In the genomic region with DNA sequence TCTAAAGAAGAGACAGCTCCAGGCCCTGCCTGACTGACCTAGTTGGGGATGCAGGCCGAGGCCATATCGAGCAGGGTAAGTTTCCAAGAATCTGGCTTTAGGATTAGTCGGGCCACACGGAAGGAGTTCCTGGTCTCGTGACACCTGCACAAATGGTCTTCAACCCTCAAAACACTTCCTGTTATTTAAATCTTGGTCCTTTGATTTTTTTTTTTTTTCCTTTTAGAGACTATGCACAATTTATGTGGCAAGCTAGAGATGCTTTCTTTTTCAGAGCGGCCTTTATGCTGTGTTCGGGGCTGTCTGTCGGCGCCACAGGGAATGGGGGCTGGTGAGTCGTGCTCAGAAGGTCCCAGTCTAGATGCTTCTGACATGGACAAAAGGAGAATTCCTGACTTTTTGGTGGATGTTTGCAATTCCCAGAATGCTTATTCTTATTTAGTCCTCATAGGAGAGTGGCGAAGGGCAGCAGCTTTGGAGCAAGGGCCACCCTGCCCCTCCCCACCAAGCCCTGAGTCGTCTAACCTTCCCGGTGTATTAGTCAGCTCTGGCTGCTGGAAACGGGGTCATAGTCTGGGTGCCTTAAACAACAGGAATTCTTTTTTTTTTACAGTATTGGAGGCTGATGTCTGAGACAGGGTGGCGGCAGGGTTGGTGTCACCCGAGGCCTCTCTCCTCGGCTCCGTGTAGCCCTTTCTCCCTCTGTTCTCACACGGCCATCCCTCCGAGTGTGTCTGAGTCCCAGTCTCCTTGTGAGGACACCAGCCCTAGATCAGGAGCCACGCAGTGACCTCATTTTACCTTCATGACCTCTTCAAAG, we compare ENCODE assay signal across 8 cellular contexts. TPM values are rescaled to one million over a fixed set of nuclear protein-coding genes. Genes with fewer than 3 reads are reported as not detected.
DNase-seq lines count a peak whose midpoint lies in the region; ATAC-seq and TF ChIP-seq lines count a peak whose summit lies in the region.

No MANE protein-coding gene starts in this region.

- peaks cover 2% of the 10 kb centered on the region for H3K36me3 Mint-ChIP-seq in chondrocyte (ENCODE audit: low read depth)

- no peak overlapping the region for H3K4me2 ChIP-seq in DND-41 (ENCODE audit: insufficient read depth, low read length)

- H3K27ac ChIP-seq in DND-41 (ENCODE audit: low read length) (no peak overlapping the region), RWPE2 (ENCODE audit: poor library complexity, severe bottlenecking) (peak overlapping the region; percentile 31), A673 (ENCODE audit: low read depth, low read length, poor library complexity, severe bottlenecking) (no peak overlapping the region)

- POLR2A ChIA-PET in A673 (lab: Charles Lee; ENCODE audit: low non-redundant PET): no interaction called here

- no peak overlapping the region for H3K9ac ChIP-seq in DND-41 (ENCODE audit: low read depth, low read length)

- H3K27ac Mint-ChIP-seq in chondrocyte (ENCODE audit: unreplicated experiment): peak overlapping the region; percentile 86

- H3K4me3 ChIP-seq in DND-41 (ENCODE audit: low read depth in 1 of 2, low read length in 2 of 2) (no peak overlapping the region), RWPE2 (ENCODE audit: severe bottlenecking) (no peak overlapping the region), A673 (ENCODE audit: low read depth, low read length, poor library complexity, severe bottlenecking) (no peak overlapping the region)

- H3K27me3 ChIP-seq in DND-41 (ENCODE audit: insufficient read depth, low read length, poor library complexity) (no peaks in the 10 kb centered on the region), RWPE2 (ENCODE audit: insufficient read depth, poor library complexity, severe bottlenecking) (no peaks in the 10 kb centered on the region), A673 (replicated peaks; ENCODE audit: insufficient read depth, low read depth, low read length, poor library complexity) (no peaks in the 10 kb centered on the region)

- no peaks in the 10 kb centered on the region for H3K9me3 ChIP-seq in DND-41 (ENCODE audit: insufficient read depth, low read length, severe bottlenecking)
- no peaks in the 10 kb centered on the region for H3K9me3 ChIP-seq in RWPE2 (ENCODE audit: severe bottlenecking)
- H3K9me3 ChIP-seq in A673 (ENCODE audit: low read depth, low read length, poor library complexity, severe bottlenecking): no peaks in the 10 kb centered on the region

- no peaks in the 10 kb centered on the region for H3K36me3 ChIP-seq in DND-41 (ENCODE audit: insufficient read depth, low read length)
- peaks cover 3% of the 10 kb centered on the region; the same call in 1 of the 2 replicates for H3K36me3 ChIP-seq in RWPE2 (ENCODE audit: low read depth)
- no peaks in the 10 kb centered on the region for H3K36me3 ChIP-seq in A673 (ENCODE audit: insufficient read depth, low read length, poor library complexity, severe bottlenecking)

- CTCF ChIA-PET in A673 (lab: Charles Lee): no interaction called here

- no peaks in the 10 kb centered on the region for H3K79me2 ChIP-seq in DND-41 (ENCODE audit: insufficient read depth, low read length)

- no peaks in the 10 kb centered on the region for H3K27me3 Mint-ChIP-seq in chondrocyte (ENCODE audit: low read depth)

- peak; percentile 49 for ATAC-seq in DND-41 (ENCODE audit: insufficient read depth, low read depth)
- peak; percentile 69 for ATAC-seq in RWPE2 (ENCODE audit: low read depth)

- H2AFZ ChIP-seq in DND-41 (ENCODE audit: low read depth, low read length): no peak overlapping the region

- BruUV-seq in A673 (replicated peaks; lab: Mats Ljungman, UMichigan): no TSS peak

- H3K4me1 ChIP-seq in DND-41 (ENCODE audit: insufficient read depth, low read length) (peaks cover 25% of the 10 kb centered on the region), RWPE2 (ENCODE audit: insufficient read depth, poor library complexity, severe bottlenecking) (peaks cover 9% of the 10 kb centered on the region), A673 (ENCODE audit: insufficient read depth, low read length, poor library complexity, severe bottlenecking) (peaks cover 25% of the 10 kb centered on the region)

- H3K4me1 Mint-ChIP-seq in chondrocyte (ENCODE audit: low read depth): peaks cover 64% of the 10 kb centered on the region

- peak; percentile 25 for DNase-seq in DND-41
- DNase-seq in RWPE2 (ENCODE audit: low spot score): no peak
- peak; percentile 51 for DNase-seq in chondrocyte (ENCODE audit: low spot score)
- DNase-seq in non-pigmented ciliary epithelial cell (ENCODE audit: low read depth): peak; percentile 22
- no peak for DNase-seq in A673 (ENCODE audit: low spot score)
- no peak for DNase-seq in cerebellum (ENCODE audit: low spot score)
- no peak for DNase-seq in occipital lobe (lab: John Stamatoyannopoulos, UW)
- DNase-seq in SKM-1 (lab: John Stamatoyannopoulos, UW; ENCODE audit: unreplicated experiment): no peak

- TF ChIP-seq CTCF in DND-41 (IDR thresholded peaks at IDR 0.05; ENCODE audit: borderline replicate concordance, extremely low read depth, low read length, poor library complexity, severe bottlenecking) (no peak), RWPE2 (IDR thresholded peaks at IDR 0.05; ENCODE audit: poor library complexity, severe bottlenecking) (no peak), chondrocyte (IDR thresholded peaks at IDR 0.05) (no peak), A673 (conservative IDR thresholded peaks at IDR 0.05; ENCODE audit: low read depth, low read length) (no peak)

- H3K9me3 Mint-ChIP-seq in chondrocyte (ENCODE audit: low read depth): peaks cover 1% of the 10 kb centered on the region

- intact Hi-C loops in A673 (cut with micrococcal nuclease; ENCODE audit: unreplicated experiment): no loop called here

- peaks cover 43% of the 10 kb centered on the region for H4K20me1 ChIP-seq in DND-41 (ENCODE audit: insufficient read depth, low read length)

- H3K4me3 Mint-ChIP-seq in chondrocyte (ENCODE audit: unreplicated experiment): peak overlapping the region; percentile 35

RNA-seq across cellular contexts. Expression of a gene that starts 27.4 kb away (rescaled TPM):
- total RNA-seq in chondrocyte: 18.7 to 44.0 TPM (median 19.3 TPM) in 3 replicates
- total RNA-seq in A673 (2021): 9.7 and 10.6 TPM in 2 replicates
- total RNA-seq in cerebellum: 40.8 TPM
- 19.0 TPM for total RNA-seq in occipital lobe

Comparison
In these comparisons a context has a peak if more than half of its experiments do, and no peak if none do; other contexts are left out.
1. DNase-seq: peak in DND-41 (single experiment), chondrocyte (single experiment) and non-pigmented ciliary epithelial cell (single experiment); none in RWPE2 (single experiment), A673 (single experiment), cerebellum (single experiment), occipital lobe (single experiment) and SKM-1 (single experiment).